In the genomic region with DNA sequence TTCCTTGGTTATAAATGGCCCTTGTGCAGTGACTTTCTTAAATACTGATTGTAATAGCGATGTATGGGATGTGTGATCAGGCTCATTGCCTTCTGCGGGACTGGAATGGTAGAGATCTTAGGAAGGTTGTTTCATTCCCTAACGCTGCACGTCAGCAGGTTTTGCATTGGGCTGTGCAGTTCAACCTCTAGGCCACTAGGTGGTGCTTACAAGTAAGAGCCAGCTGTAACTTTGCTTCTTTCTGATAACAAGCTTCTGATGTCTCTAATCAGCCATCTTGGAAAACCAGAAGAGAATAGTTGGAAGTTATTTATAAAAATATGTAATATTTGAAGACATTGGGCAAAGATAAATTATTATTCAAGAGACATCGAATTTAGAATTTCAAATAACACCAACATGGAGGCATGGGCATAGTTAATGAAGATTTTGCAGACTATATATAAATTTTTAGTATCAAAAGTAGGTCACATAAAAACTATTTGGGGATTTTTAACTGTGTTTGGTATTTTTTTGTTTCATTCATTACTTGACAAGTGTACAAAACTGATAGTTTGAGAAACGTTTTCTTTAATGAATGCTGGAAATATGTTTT, we compare ENCODE assay signal across 8 cellular contexts.
DNase-seq lines count a peak whose midpoint lies in the region; ATAC-seq and FAIRE-seq lines count a peak whose summit lies in the region.

No MANE protein-coding gene starts in this region.

- CTCF ChIA-PET in activated CD8-positive, alpha-beta T cell treated with anti-CD3 and anti-CD28 coated beads, Interleukin-2, amount 10 ng/mL, durations not matched to agents 7 days and 5 days (lab: Charles Lee): no interaction called here

- DNase-seq in left cardiac atrium (peak; percentile 21), cardiac septum (ENCODE audit: low spot score) (no peak), NCI-H1694 (lab: John Stamatoyannopoulos, UW) (peak; percentile 39), T-helper 9 cell (no peak), GM19240 (ENCODE audit: insufficient read length, low spot score) (no peak)
- DNase-seq in activated CD8-positive, alpha-beta T cell treated with anti-CD3 and anti-CD28 coated beads, Interleukin-2, amount 10 ng/mL, durations not matched to agents 7 days and 5 days: peak; percentile 21

- no peak overlapping the region for H3K27ac Mint-ChIP-seq in activated CD8-positive, alpha-beta T cell treated with anti-CD3 and anti-CD28 coated beads, Interleukin-2, amount 10 ng/mL, durations not matched to agents 7 days and 5 days

- peaks cover 19% of the 10 kb centered on the region for H3K9me3 Mint-ChIP-seq in activated CD8-positive, alpha-beta T cell treated with anti-CD3 and anti-CD28 coated beads, Interleukin-2, amount 10 ng/mL, durations not matched to agents 7 days and 5 days (ENCODE audit: insufficient read depth)

- ATAC-seq in left cardiac atrium: no peak
- ATAC-seq in HG02588 (IDR thresholded peaks at IDR 0.05; ENCODE audit: unreplicated experiment): peak; percentile 76
- no peak for ATAC-seq in activated CD8-positive, alpha-beta T cell treated with anti-CD3 and anti-CD28 coated beads, Interleukin-2, amount 10 ng/mL, durations not matched to agents 7 days and 5 days

- H3K4me3 Mint-ChIP-seq in activated CD8-positive, alpha-beta T cell treated with anti-CD3 and anti-CD28 coated beads, Interleukin-2, amount 10 ng/mL, durations not matched to agents 7 days and 5 days: no peak overlapping the region

- H3K36me3 Mint-ChIP-seq in activated CD8-positive, alpha-beta T cell treated with anti-CD3 and anti-CD28 coated beads, Interleukin-2, amount 10 ng/mL, durations not matched to agents 7 days and 5 days (ENCODE audit: low read depth): no peaks in the 10 kb centered on the region

- POLR2A ChIA-PET in activated CD8-positive, alpha-beta T cell treated with anti-CD3 and anti-CD28 coated beads, Interleukin-2, amount 10 ng/mL, durations not matched to agents 7 days and 5 days (lab: Charles Lee): no interaction called here

- peak; percentile 53 for FAIRE-seq in islet of Langerhans (lab: Jason Lieb, UNC)

- intact Hi-C loops in left cardiac atrium (cut with DNase I) (no loop called here), cardiac septum (cut with DNase I) (no loop called here)

- no peaks in the 10 kb centered on the region for H3K27me3 Mint-ChIP-seq in activated CD8-positive, alpha-beta T cell treated with anti-CD3 and anti-CD28 coated beads, Interleukin-2, amount 10 ng/mL, durations not matched to agents 7 days and 5 days (ENCODE audit: low read depth)

- no peaks in the 10 kb centered on the region for H3K4me1 Mint-ChIP-seq in activated CD8-positive, alpha-beta T cell treated with anti-CD3 and anti-CD28 coated beads, Interleukin-2, amount 10 ng/mL, durations not matched to agents 7 days and 5 days (ENCODE audit: low read depth)

Comparison
In these comparisons a context has a peak if more than half of its experiments do, and no peak if none do; other contexts are left out.
1. DNase-seq: peak in left cardiac atrium (single experiment), NCI-H1694 (single experiment) and activated CD8-positive, alpha-beta T cell treated with anti-CD3 and anti-CD28 coated beads, Interleukin-2, amount 10 ng/mL, durations not matched to agents 7 days and 5 days (single experiment); none in cardiac septum (single experiment), T-helper 9 cell (single experiment) and GM19240 (single experiment).